In genomic region chr4:108173599-108174057, GRCh38 we compare ENCODE assay signal across 8 cellular contexts. TPM values are rescaled to one million over a fixed set of nuclear protein-coding genes. Genes with fewer than 3 reads are reported as not detected.
A peak's percentile ranks its signal among the peaks of the same experiment; 100 is the strongest.
DNase-seq lines count a peak whose midpoint lies in the region; ATAC-seq and TF ChIP-seq lines count a peak whose summit lies in the region.

No MANE protein-coding gene starts in this region.

- DNase-seq in activated T-cell treated with anti-CD3 and anti-CD28 coated beads, Interleukin-2, amount 50 U/mL, for 24 hours, result no peak
- DNase-seq in activated T-cell treated with anti-CD3 and anti-CD28 coated beads, Interleukin-2, amount 50 U/mL, for 1 hour, result no peak
- DNase-seq in lower lobe of right lung, result no peak
- DNase-seq in tibial artery, result no peak

- H3K9me3 ChIP-seq in lower lobe of right lung (no peaks in the 10 kb centered on the region), tibial artery (no peaks in the 10 kb centered on the region)

- H3K36me3 ChIP-seq in lower lobe of right lung (no peaks in the 10 kb centered on the region), tibial artery (no peaks in the 10 kb centered on the region)

- intact Hi-C loops in lower lobe of right lung (cut with DNase I), result no loop called here
- intact Hi-C loops in tibial artery (cut with DNase I; ENCODE audit: low total_unique reads), result no loop called here

- no peak for TF ChIP-seq CTCF in lower lobe of right lung (IDR thresholded peaks at IDR 0.05)
- TF ChIP-seq CTCF in tibial artery (IDR thresholded peaks at IDR 0.05), result no peak

- H3K4me3 Mint-ChIP-seq in activated T-cell treated with anti-CD3 and anti-CD28 coated beads, Interleukin-2, amount 50 U/mL, for 24 hours, result peak overlapping the region; percentile 92
- H3K4me3 Mint-ChIP-seq in activated naive CD8-positive, alpha-beta T cell, result peak overlapping the region; percentile 89

- H3K27me3 Mint-ChIP-seq in activated T-cell treated with anti-CD3 and anti-CD28 coated beads, Interleukin-2, amount 50 U/mL, for 24 hours, result peaks cover 14% of the 10 kb centered on the region
- H3K27me3 Mint-ChIP-seq in activated naive CD8-positive, alpha-beta T cell, result no peaks in the 10 kb centered on the region

- H3K27ac ChIP-seq in lower lobe of right lung (peak overlapping the region; percentile 73), tibial artery (no peak overlapping the region)

- no peaks in the 10 kb centered on the region for H3K9me3 Mint-ChIP-seq in activated T-cell treated with anti-CD3 and anti-CD28 coated beads, Interleukin-2, amount 50 U/mL, for 24 hours
- no peaks in the 10 kb centered on the region for H3K9me3 Mint-ChIP-seq in activated naive CD8-positive, alpha-beta T cell (ENCODE audit: low read depth)

- peaks cover 53% of the 10 kb centered on the region for H3K4me1 Mint-ChIP-seq in activated T-cell treated with anti-CD3 and anti-CD28 coated beads, Interleukin-2, amount 50 U/mL, for 24 hours (ENCODE audit: low read depth)
- peaks cover 54% of the 10 kb centered on the region for H3K4me1 Mint-ChIP-seq in activated naive CD8-positive, alpha-beta T cell (ENCODE audit: low read depth)

- H3K36me3 Mint-ChIP-seq in activated T-cell treated with anti-CD3 and anti-CD28 coated beads, Interleukin-2, amount 50 U/mL, for 24 hours (ENCODE audit: low read depth), result peaks cover 22% of the 10 kb centered on the region
- H3K36me3 Mint-ChIP-seq in activated naive CD8-positive, alpha-beta T cell, result peaks cover 13% of the 10 kb centered on the region

- no peak for ATAC-seq in lower lobe of right lung
- ATAC-seq in HG03520 (IDR thresholded peaks at IDR 0.05; ENCODE audit: unreplicated experiment), result no peak
- no peak for ATAC-seq in GM19455 (IDR thresholded peaks at IDR 0.05; ENCODE audit: unreplicated experiment)
- ATAC-seq in HG02840 (IDR thresholded peaks at IDR 0.05; ENCODE audit: low FRiP score, unreplicated experiment), result no peak

- H3K4me1 ChIP-seq in lower lobe of right lung (peaks cover 37% of the 10 kb centered on the region), tibial artery (peaks cover 0 to 29% (median 22%) of the 10 kb centered on the region in 4 donors)

- peak overlapping the region; percentile 98 for H3K27ac Mint-ChIP-seq in activated T-cell treated with anti-CD3 and anti-CD28 coated beads, Interleukin-2, amount 50 U/mL, for 24 hours
- peak overlapping the region; percentile 96 for H3K27ac Mint-ChIP-seq in activated naive CD8-positive, alpha-beta T cell

- H3K4me3 ChIP-seq in lower lobe of right lung (peak overlapping the region; percentile 67), tibial artery (peak overlapping the region; percentile 47 to 67)

- H3K27me3 ChIP-seq in lower lobe of right lung (ENCODE audit: low read depth), result peaks cover 56% of the 10 kb centered on the region
- peaks cover 0 to 78% of the 10 kb centered on the region in 2 donors for H3K27me3 ChIP-seq in tibial artery

RNA-seq across cellular contexts. Expression of gene LEF1, which starts 4.9 kb away (rescaled TPM):
- 4.3 TPM for total RNA-seq in lower lobe of right lung
